2 cellular contexts compared by ENCODE assay signal in the genomic region with DNA sequence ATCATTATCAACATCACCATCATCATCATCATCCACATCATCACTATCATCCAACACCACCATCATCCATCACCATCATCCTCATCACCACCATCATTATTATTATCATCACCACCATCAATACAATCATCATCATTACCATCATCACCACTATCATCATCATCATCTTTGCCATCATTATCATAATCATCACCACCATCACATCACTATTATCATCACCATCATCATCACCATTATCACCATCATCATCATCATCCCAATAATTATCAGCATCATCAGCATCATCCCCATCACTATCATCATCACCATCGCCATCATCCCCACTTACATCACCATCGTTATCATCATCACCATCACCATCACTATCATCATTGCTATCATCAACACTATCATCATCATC.
TF ChIP-seq lines count a peak whose summit lies in the region.

No MANE protein-coding gene starts in this region.

TF ChIP-seq in A549, 52 proteins besides CTCF, POLR2A, EP300 and RAD21 (continued from another document):
- TF ChIP-seq, protein P1, sequence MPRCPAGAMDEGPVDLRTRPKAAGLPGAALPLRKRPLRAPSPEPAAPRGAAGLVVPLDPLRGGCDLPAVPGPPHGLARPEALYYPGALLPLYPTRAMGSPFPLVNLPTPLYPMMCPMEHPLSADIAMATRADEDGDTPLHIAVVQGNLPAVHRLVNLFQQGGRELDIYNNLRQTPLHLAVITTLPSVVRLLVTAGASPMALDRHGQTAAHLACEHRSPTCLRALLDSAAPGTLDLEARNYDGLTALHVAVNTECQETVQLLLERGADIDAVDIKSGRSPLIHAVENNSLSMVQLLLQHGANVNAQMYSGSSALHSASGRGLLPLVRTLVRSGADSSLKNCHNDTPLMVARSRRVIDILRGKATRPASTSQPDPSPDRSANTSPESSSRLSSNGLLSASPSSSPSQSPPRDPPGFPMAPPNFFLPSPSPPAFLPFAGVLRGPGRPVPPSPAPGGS (IDR thresholded peaks at IDR 0.05) = no peak
- no peak for TF ChIP-seq JUNB (IDR thresholded peaks at IDR 0.05)
- TF ChIP-seq CEBPB (IDR thresholded peaks at IDR 0.05) = no peak
- no peak for TF ChIP-seq CBX8 (IDR thresholded peaks at IDR 0.05)
- TF ChIP-seq NPAS2 (CRISPR knock-in tag; IDR thresholded peaks at IDR 0.05; ENCODE audit: borderline replicate concordance) = no peak
- no peak for TF ChIP-seq HDAC2 (IDR thresholded peaks at IDR 0.05)
- TF ChIP-seq CHD4 (IDR thresholded peaks at IDR 0.05; ENCODE audit: borderline replicate concordance) = no peak
- TF ChIP-seq, protein P2, sequence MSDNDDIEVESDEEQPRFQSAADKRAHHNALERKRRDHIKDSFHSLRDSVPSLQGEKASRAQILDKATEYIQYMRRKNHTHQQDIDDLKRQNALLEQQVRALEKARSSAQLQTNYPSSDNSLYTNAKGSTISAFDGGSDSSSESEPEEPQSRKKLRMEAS (IDR thresholded peaks at IDR 0.05) = no peak
- TF ChIP-seq NR3C1 (IDR thresholded peaks at IDR 0.05) = no peak
- no peak for TF ChIP-seq FOXS1 (CRISPR knock-in tag; IDR thresholded peaks at IDR 0.05)
- TF ChIP-seq TFCP2L1 (CRISPR knock-in tag; IDR thresholded peaks at IDR 0.05) = no peak
- no peak for TF ChIP-seq RNF2 (IDR thresholded peaks at IDR 0.05; ENCODE audit: borderline replicate concordance, low read depth)
- TF ChIP-seq HOXA7 (CRISPR knock-in tag; IDR thresholded peaks at IDR 0.05) = no peak
- no peak for TF ChIP-seq HOXB13 (CRISPR knock-in tag; IDR thresholded peaks at IDR 0.05; ENCODE audit: low read depth)
- TF ChIP-seq RFX5 (IDR thresholded peaks at IDR 0.05) = no peak

TF ChIP-seq in HEK293, 187 proteins besides CTCF, POLR2A, EP300 and RAD21 (continued from another document):
- TF ChIP-seq, protein P3, sequence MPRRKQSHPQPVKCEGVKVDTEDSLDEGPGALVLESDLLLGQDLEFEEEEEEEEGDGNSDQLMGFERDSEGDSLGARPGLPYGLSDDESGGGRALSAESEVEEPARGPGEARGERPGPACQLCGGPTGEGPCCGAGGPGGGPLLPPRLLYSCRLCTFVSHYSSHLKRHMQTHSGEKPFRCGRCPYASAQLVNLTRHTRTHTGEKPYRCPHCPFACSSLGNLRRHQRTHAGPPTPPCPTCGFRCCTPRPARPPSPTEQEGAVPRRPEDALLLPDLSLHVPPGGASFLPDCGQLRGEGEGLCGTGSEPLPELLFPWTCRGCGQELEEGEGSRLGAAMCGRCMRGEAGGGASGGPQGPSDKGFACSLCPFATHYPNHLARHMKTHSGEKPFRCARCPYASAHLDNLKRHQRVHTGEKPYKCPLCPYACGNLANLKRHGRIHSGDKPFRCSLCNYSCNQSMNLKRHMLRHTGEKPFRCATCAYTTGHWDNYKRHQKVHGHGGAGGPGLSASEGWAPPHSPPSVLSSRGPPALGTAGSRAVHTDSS (tag by site-specific recombination; IDR thresholded peaks at IDR 0.05) = peak; percentile 78
- TF ChIP-seq, protein P4, sequence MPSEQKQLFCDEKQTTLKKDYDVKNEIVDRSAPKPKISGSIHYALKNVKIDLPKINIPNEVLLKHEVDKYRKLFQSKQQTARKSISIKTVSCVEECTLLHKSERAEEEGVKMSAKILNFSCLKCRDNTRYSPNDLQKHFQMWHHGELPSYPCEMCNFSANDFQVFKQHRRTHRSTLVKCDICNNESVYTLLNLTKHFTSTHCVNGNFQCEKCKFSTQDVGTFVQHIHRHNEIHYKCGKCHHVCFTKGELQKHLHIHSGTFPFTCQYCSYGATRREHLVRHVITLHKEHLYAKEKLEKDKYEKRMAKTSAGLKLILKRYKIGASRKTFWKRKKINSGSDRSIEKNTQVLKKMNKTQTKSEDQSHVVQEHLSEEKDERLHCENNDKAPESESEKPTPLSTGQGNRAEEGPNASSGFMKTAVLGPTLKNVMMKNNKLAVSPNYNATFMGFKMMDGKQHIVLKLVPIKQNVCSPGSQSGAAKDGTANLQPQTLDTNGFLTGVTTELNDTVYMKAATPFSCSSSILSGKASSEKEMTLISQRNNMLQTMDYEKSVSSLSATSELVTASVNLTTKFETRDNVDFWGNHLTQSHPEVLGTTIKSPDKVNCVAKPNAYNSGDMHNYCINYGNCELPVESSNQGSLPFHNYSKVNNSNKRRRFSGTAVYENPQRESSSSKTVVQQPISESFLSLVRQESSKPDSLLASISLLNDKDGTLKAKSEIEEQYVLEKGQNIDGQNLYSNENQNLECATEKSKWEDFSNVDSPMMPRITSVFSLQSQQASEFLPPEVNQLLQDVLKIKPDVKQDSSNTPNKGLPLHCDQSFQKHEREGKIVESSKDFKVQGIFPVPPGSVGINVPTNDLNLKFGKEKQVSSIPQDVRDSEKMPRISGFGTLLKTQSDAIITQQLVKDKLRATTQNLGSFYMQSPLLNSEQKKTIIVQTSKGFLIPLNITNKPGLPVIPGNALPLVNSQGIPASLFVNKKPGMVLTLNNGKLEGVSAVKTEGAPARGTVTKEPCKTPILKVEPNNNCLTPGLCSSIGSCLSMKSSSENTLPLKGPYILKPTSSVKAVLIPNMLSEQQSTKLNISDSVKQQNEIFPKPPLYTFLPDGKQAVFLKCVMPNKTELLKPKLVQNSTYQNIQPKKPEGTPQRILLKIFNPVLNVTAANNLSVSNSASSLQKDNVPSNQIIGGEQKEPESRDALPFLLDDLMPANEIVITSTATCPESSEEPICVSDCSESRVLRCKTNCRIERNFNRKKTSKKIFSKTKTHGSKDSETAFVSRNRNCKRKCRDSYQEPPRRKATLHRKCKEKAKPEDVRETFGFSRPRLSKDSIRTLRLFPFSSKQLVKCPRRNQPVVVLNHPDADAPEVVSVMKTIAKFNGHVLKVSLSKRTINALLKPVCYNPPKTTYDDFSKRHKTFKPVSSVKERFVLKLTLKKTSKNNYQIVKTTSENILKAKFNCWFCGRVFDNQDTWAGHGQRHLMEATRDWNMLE (tag by site-specific recombination; conservative IDR thresholded peaks at IDR 0.05; ENCODE audit: low read depth) = no peak
- no peak for TF ChIP-seq ZNF302 (tag by site-specific recombination; IDR thresholded peaks at IDR 0.05; ENCODE audit: low read depth)
